ENCODE assay signal across 1 cellular context in the genomic region with DNA sequence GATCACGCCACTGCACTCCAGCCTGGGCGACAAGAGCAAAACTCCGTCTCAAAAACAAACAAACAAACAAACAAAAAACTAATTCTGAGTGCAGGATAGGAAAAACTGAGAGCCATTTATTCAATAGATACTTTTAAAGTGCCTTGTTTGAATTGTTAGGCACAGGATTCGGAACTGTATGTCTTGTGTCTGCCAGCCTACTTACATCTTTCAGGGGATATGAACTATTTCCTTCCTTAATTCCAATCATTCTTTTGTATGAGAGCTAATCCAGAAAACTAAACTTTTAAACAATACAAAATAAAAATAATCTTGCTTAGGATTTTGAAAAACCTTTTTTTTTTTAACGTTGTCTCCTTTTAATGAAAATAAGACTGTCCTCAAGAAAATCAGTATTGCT.
TF ChIP-seq lines count a peak whose summit lies in the region.

No MANE protein-coding gene starts in this region.

TF ChIP-seq in endothelial cell of umbilical vein, 7 proteins besides CTCF, POLR2A, EP300 and RAD21:
- TF ChIP-seq MYC (IDR thresholded peaks at IDR 0.05; ENCODE audit: low read depth, low read length) (no peak), POLR2AphosphoS5 (IDR thresholded peaks at IDR 0.05; ENCODE audit: insufficient read depth, low read depth, low read length) (peak; percentile 35), JUN (IDR thresholded peaks at IDR 0.05; ENCODE audit: borderline replicate concordance, insufficient read depth, insufficient read length, low read depth) (peak; percentile 58), FOS (IDR thresholded peaks at IDR 0.05; ENCODE audit: borderline replicate concordance, insufficient read depth, low read length) (peak; percentile 34), EZH2 (IDR thresholded peaks at IDR 0.05; ENCODE audit: borderline replicate concordance, low read depth, low read length, severe bottlenecking) (no peak)
- TF ChIP-seq, protein P1, sequence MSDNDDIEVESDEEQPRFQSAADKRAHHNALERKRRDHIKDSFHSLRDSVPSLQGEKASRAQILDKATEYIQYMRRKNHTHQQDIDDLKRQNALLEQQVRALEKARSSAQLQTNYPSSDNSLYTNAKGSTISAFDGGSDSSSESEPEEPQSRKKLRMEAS (IDR thresholded peaks at IDR 0.05; ENCODE audit: insufficient read depth, insufficient read length) = no peak
